Comparison of ENCODE assay signal across 1 cellular context in genomic region chr17:31053076-31053475, GRCh38.
TF ChIP-seq lines count a peak whose summit lies in the region.

No MANE protein-coding gene starts in this region.

TF ChIP-seq in HepG2, 621 proteins besides CTCF, POLR2A, EP300 and RAD21:
- 0 out of 2 replicates have a peak, but pooled peaks have one; percentile 19 for TF ChIP-seq ZBTB33 (CRISPR knock-in tag; IDR thresholded peaks at IDR 0.05)
- no peak for TF ChIP-seq CCDC6 (CRISPR knock-in tag; IDR thresholded peaks at IDR 0.05)
